ENCODE assay signal across 20 cellular contexts in genomic region chr3:179812096-179812382, GRCh38.
"Had no signal": no experiment of that assay in that cellular context is flagged by ENCODE, and none has a peak within 500 bp of the region (broad histone marks: within the 10 kb centered on the region; RNA-seq: fewer than 3 reads in every experiment).

No MANE protein-coding gene starts in this region.

- H3K36me3 Mint-ChIP-seq: activated naive CD4-positive, alpha-beta T cell treated with anti-CD3 and anti-CD28 coated beads, Interleukin-2, amount 50 U/mL, for 24 hours; naive thymus-derived CD8-positive, alpha-beta T cell; type B pancreatic cell had no signal

- H3K27ac ChIP-seq: adrenal gland, coronary artery, gastroesophageal sphincter, heart right ventricle, right atrium auricular region, suprapubic skin had no signal

- H3K27me3 ChIP-seq: adrenal gland, gastroesophageal sphincter, heart right ventricle, right atrium auricular region, suprapubic skin had no signal

- H3K4me1 ChIP-seq: adrenal gland, gastroesophageal sphincter, heart right ventricle, right atrium auricular region, suprapubic skin had no signal

- H3K9me3 ChIP-seq: adrenal gland, gastroesophageal sphincter, heart right ventricle, mucosa of descending colon, right atrium auricular region, suprapubic skin had no signal

- H3K27ac Mint-ChIP-seq: activated CD4-positive, alpha-beta T cell treated with anti-CD3 and anti-CD28 coated beads, Interleukin-2, amount 10 ng/mL, durations not matched to agents 24 days and 14 days; activated CD8-positive, alpha-beta T cell treated with anti-CD3 and anti-CD28 coated beads, Interleukin-2, amount 10 ng/mL, durations not matched to agents 7 days and 5 days; activated naive CD4-positive, alpha-beta T cell treated with anti-CD3 and anti-CD28 coated beads, Interleukin-2, amount 50 U/mL, for 24 hours; stimulated activated naive CD8-positive, alpha-beta T cell treated with anti-CD3 and anti-CD28 coated beads, Interleukin-15, Interleukin-2, amounts not matched to agents 100 ng/mL and 50 ng/mL, for 24 hours; T-helper 2 cell treated with Interferon-gamma antibody and Interleukin-4, amounts not matched to agents 5 μg/mL and 100 μg/mL, for 36 hours had no signal

- ATAC-seq: gastroesophageal sphincter; naive thymus-derived CD8-positive, alpha-beta T cell had no signal

- H3K4me3 ChIP-seq: adrenal gland, coronary artery, gastroesophageal sphincter, heart right ventricle, lung, mucosa of descending colon, right atrium auricular region, suprapubic skin had no signal

- H3K36me3 ChIP-seq: adrenal gland, gastroesophageal sphincter, heart right ventricle, right atrium auricular region, suprapubic skin had no signal

- H3K9me3 Mint-ChIP-seq: activated CD4-positive, alpha-beta T cell treated with anti-CD3 and anti-CD28 coated beads, Interleukin-2, amount 10 ng/mL, durations not matched to agents 24 days and 14 days; activated naive CD4-positive, alpha-beta T cell treated with anti-CD3 and anti-CD28 coated beads, Interleukin-2, amount 50 U/mL, for 24 hours; naive thymus-derived CD8-positive, alpha-beta T cell; stimulated activated naive CD8-positive, alpha-beta T cell treated with anti-CD3 and anti-CD28 coated beads, Interleukin-15, Interleukin-2, amounts not matched to agents 100 ng/mL and 50 ng/mL, for 24 hours; T-helper 2 cell treated with Interferon-gamma antibody and Interleukin-4, amounts not matched to agents 5 μg/mL and 100 μg/mL, for 36 hours; type B pancreatic cell had no signal

- H3K4me1 Mint-ChIP-seq: activated naive CD4-positive, alpha-beta T cell treated with anti-CD3 and anti-CD28 coated beads, Interleukin-2, amount 50 U/mL, for 24 hours had no signal

- DNase-seq: activated CD4-positive, CD25-positive, alpha-beta regulatory T cell; activated CD8-positive, alpha-beta memory T cell treated with anti-CD3 and anti-CD28 coated beads, Interleukin-2, amount 50 U/mL, for 4 hours; activated effector memory CD4-positive, alpha-beta T cell treated with anti-CD3 and anti-CD28 coated beads, Interleukin-2, amount 50 U/mL, for 16 hours; effector CD4-positive, alpha-beta T cell; naive thymus-derived CD8-positive, alpha-beta T cell had no signal

- H3K27me3 Mint-ChIP-seq: activated CD4-positive, alpha-beta T cell treated with anti-CD3 and anti-CD28 coated beads, Interleukin-2, amount 10 ng/mL, durations not matched to agents 24 days and 14 days; progenitor cell of endocrine pancreas; stimulated activated naive CD8-positive, alpha-beta T cell treated with anti-CD3 and anti-CD28 coated beads, Interleukin-15, Interleukin-2, amounts not matched to agents 100 ng/mL and 50 ng/mL, for 24 hours; type B pancreatic cell had no signal

- H3K4me3 Mint-ChIP-seq: activated CD4-positive, alpha-beta T cell treated with anti-CD3 and anti-CD28 coated beads, Interleukin-2, amount 10 ng/mL, durations not matched to agents 24 days and 14 days; activated CD8-positive, alpha-beta T cell treated with anti-CD3 and anti-CD28 coated beads, Interleukin-2, amount 10 ng/mL, durations not matched to agents 7 days and 5 days; activated naive CD4-positive, alpha-beta T cell treated with anti-CD3 and anti-CD28 coated beads, Interleukin-2, amount 50 U/mL, for 24 hours; naive thymus-derived CD8-positive, alpha-beta T cell; stimulated activated naive CD8-positive, alpha-beta T cell treated with anti-CD3 and anti-CD28 coated beads, Interleukin-15, Interleukin-2, amounts not matched to agents 100 ng/mL and 50 ng/mL, for 24 hours; T-helper 2 cell treated with Interferon-gamma antibody and Interleukin-4, amounts not matched to agents 5 μg/mL and 100 μg/mL, for 36 hours; type B pancreatic cell had no signal
